In genomic region chr21:31268090-31268489, GRCh38 we compare ENCODE assay signal across 20 cellular contexts.
DNase-seq lines count a peak whose midpoint lies in the region; ATAC-seq and TF ChIP-seq lines count a peak whose summit lies in the region.
"Had no signal": no experiment of that assay in that cellular context is flagged by ENCODE, and none has a peak within 500 bp of the region (broad histone marks: within the 10 kb centered on the region; RNA-seq: fewer than 3 reads in every experiment).

No MANE protein-coding gene starts in this region.

- DNase-seq in activated CD4-positive, alpha-beta memory T cell treated with anti-CD3 and anti-CD28 coated beads for 36 hours = no peak
- no peak for DNase-seq in activated CD4-positive, alpha-beta memory T cell treated with anti-CD3 and anti-CD28 coated beads, Interleukin-2, amount 10 ng/mL, durations not matched to agents 7 days and 5 days
- DNase-seq in CD8-positive, alpha-beta T cell = no peak
- DNase-seq in natural killer cell = no peak
- DNase-seq in adrenal gland = no peak
- no peak for DNase-seq in osteoblast (ENCODE audit: insufficient read length, low spot score, missing footprints)
- DNase-seq: activated B cell treated with CpG ODN at 0.5 μM for 24 hours; central memory CD4-positive, alpha-beta T cell; left colon; MM.1S; NCI-H1694 treated with DMSO at 0.1 percent for 48 hours; NCI-H82; spleen had no signal

- no peaks in the 10 kb centered on the region for H4K20me1 ChIP-seq in osteoblast (ENCODE audit: insufficient read depth, low read length)

- H3K36me3 ChIP-seq in CD8-positive, alpha-beta T cell (ENCODE audit: insufficient read depth, low read length) = no peaks in the 10 kb centered on the region
- H3K36me3 ChIP-seq in adrenal gland (replicated peaks in 1 of 2) (no peaks in the 10 kb centered on the region), osteoblast (ENCODE audit: insufficient read depth, low read length) (no peaks in the 10 kb centered on the region)
- H3K36me3 ChIP-seq: spleen, vagina had no signal

- TF ChIP-seq POLR2A in adrenal gland (IDR thresholded peaks at IDR 0.05) = no peak

- no peak overlapping the region for H3K27ac ChIP-seq in CD8-positive, alpha-beta T cell (ENCODE audit: low read depth, low read length)
- H3K27ac ChIP-seq in adrenal gland (no peak overlapping the region), osteoblast (ENCODE audit: low read depth, low read length) (no peak overlapping the region)
- H3K27ac ChIP-seq: HL-60, spleen, vagina had no signal

- peak overlapping the region; percentile 21 for H3K4me3 Mint-ChIP-seq in activated CD4-positive, alpha-beta memory T cell treated with anti-CD3 and anti-CD28 coated beads for 36 hours
- no peak overlapping the region for H3K4me3 Mint-ChIP-seq in activated CD4-positive, alpha-beta memory T cell treated with anti-CD3 and anti-CD28 coated beads, Interleukin-2, amount 10 ng/mL, durations not matched to agents 7 days and 5 days
- peak overlapping the region; percentile 71 for H3K4me3 Mint-ChIP-seq in CD8-positive, alpha-beta T cell
- H3K4me3 Mint-ChIP-seq in activated naive CD8-positive, alpha-beta T cell = peak overlapping the region; percentile 69
- H3K4me3 Mint-ChIP-seq in natural killer cell = peak overlapping the region; percentile 60
- H3K4me3 Mint-ChIP-seq: activated B cell treated with CpG ODN at 0.5 μM for 24 hours, CD14-positive monocyte had no signal

- peak overlapping the region; percentile 9 for H3K4me3 ChIP-seq in CD8-positive, alpha-beta T cell (ENCODE audit: low read depth, low read length)
- no peak overlapping the region for H3K4me3 ChIP-seq in adrenal gland
- H3K4me3 ChIP-seq in osteoblast (ENCODE audit: insufficient read depth, low read length) = no peak overlapping the region
- H3K4me3 ChIP-seq: GM12878, spleen, vagina had no signal

- peaks cover 12% of the 10 kb centered on the region for H3K4me1 ChIP-seq in CD8-positive, alpha-beta T cell (ENCODE audit: insufficient read depth, low read length)
- H3K4me1 ChIP-seq in adrenal gland (replicated peaks in 1 of 2) = peaks cover 0 to 5% of the 10 kb centered on the region in 2 donors
- H3K4me1 ChIP-seq in osteoblast (ENCODE audit: insufficient read depth, low read length) = peaks cover 5% of the 10 kb centered on the region
- H3K4me1 ChIP-seq: spleen had no signal

- intact Hi-C loops in activated CD4-positive, alpha-beta memory T cell treated with anti-CD3 and anti-CD28 coated beads for 36 hours (cut with micrococcal nuclease) = no loop called here
- intact Hi-C loops in CD8-positive, alpha-beta T cell (cut with DNase I, micrococcal nuclease) = loop anchor here in 1 of 2 experiments (1.0 kb wide), 1 partner anchor 15 kb away; no protein-coding TSS in a partner anchor
- intact Hi-C loops in natural killer cell (cut with micrococcal nuclease) (no loop called here), adrenal gland (cut with DNase I) (no loop called here)

- no peaks in the 10 kb centered on the region for H3K9me3 Mint-ChIP-seq in activated CD4-positive, alpha-beta memory T cell treated with anti-CD3 and anti-CD28 coated beads for 36 hours
- no peaks in the 10 kb centered on the region for H3K9me3 Mint-ChIP-seq in activated CD4-positive, alpha-beta memory T cell treated with anti-CD3 and anti-CD28 coated beads, Interleukin-2, amount 10 ng/mL, durations not matched to agents 7 days and 5 days
- H3K9me3 Mint-ChIP-seq in CD8-positive, alpha-beta T cell = peaks cover 1% of the 10 kb centered on the region
- no peaks in the 10 kb centered on the region for H3K9me3 Mint-ChIP-seq in activated naive CD8-positive, alpha-beta T cell (ENCODE audit: low read depth)
- H3K9me3 Mint-ChIP-seq in natural killer cell = no peaks in the 10 kb centered on the region

- H2AFZ ChIP-seq in osteoblast (ENCODE audit: low read length) = no peak overlapping the region

- WGBS in adrenal gland, 4 donors = 66 to 70% (median 67%) methylated on average over 5 of the region's 5 CpGs

- no peak for TF ChIP-seq CTCF in CD8-positive, alpha-beta T cell (IDR thresholded peaks at IDR 0.05)
- no peak for TF ChIP-seq CTCF in natural killer cell (IDR thresholded peaks at IDR 0.05)
- TF ChIP-seq CTCF in adrenal gland (IDR thresholded peaks at IDR 0.05) = no peak
- no peak for TF ChIP-seq CTCF in osteoblast (IDR thresholded peaks at IDR 0.05; ENCODE audit: extremely low read depth, low read depth, low read length)

- no peaks in the 10 kb centered on the region for H3K79me2 ChIP-seq in osteoblast (ENCODE audit: insufficient read depth, low read length)

- peaks cover 34% of the 10 kb centered on the region for H3K36me3 Mint-ChIP-seq in activated CD4-positive, alpha-beta memory T cell treated with anti-CD3 and anti-CD28 coated beads for 36 hours
- H3K36me3 Mint-ChIP-seq in activated CD4-positive, alpha-beta memory T cell treated with anti-CD3 and anti-CD28 coated beads, Interleukin-2, amount 10 ng/mL, durations not matched to agents 7 days and 5 days (ENCODE audit: low read depth) = peaks cover 56% of the 10 kb centered on the region
- no peaks in the 10 kb centered on the region for H3K36me3 Mint-ChIP-seq in CD8-positive, alpha-beta T cell
- peaks cover 17% of the 10 kb centered on the region for H3K36me3 Mint-ChIP-seq in activated naive CD8-positive, alpha-beta T cell
- peaks cover under 1% of the 10 kb centered on the region for H3K36me3 Mint-ChIP-seq in natural killer cell

- CTCF ChIA-PET in activated CD4-positive, alpha-beta memory T cell treated with anti-CD3 and anti-CD28 coated beads for 36 hours (lab: Charles Lee) = interaction anchor here (1.2 to 1.4 kb wide), 2 partner anchors 291 to 312 kb away, joined by 4 to 6 read pairs; no protein-coding TSS in a partner anchor
- CTCF ChIA-PET in activated CD4-positive, alpha-beta memory T cell treated with anti-CD3 and anti-CD28 coated beads, Interleukin-2, amount 10 ng/mL, durations not matched to agents 7 days and 5 days (lab: Charles Lee) = interaction anchor here (1.0 kb wide), 1 partner anchor 16 kb away, joined by 3 read pairs; no protein-coding TSS in a partner anchor
- CTCF ChIA-PET in CD8-positive, alpha-beta T cell (lab: Charles Lee) = interaction anchor here (1.2 kb wide), 1 partner anchor 170 kb away, joined by 3 read pairs; no protein-coding TSS in a partner anchor

- no peaks in the 10 kb centered on the region for H3K27me3 ChIP-seq in CD8-positive, alpha-beta T cell (ENCODE audit: insufficient read depth, low read length)
- H3K27me3 ChIP-seq in adrenal gland = no peaks in the 10 kb centered on the region
- no peaks in the 10 kb centered on the region for H3K27me3 ChIP-seq in osteoblast (ENCODE audit: insufficient read depth, low read length)
- H3K27me3 ChIP-seq: vagina had no signal

- H3K4me1 Mint-ChIP-seq in activated CD4-positive, alpha-beta memory T cell treated with anti-CD3 and anti-CD28 coated beads for 36 hours (ENCODE audit: low read depth) = peaks cover 34% of the 10 kb centered on the region
- H3K4me1 Mint-ChIP-seq in activated CD4-positive, alpha-beta memory T cell treated with anti-CD3 and anti-CD28 coated beads, Interleukin-2, amount 10 ng/mL, durations not matched to agents 7 days and 5 days = peaks cover 30% of the 10 kb centered on the region
- H3K4me1 Mint-ChIP-seq in CD8-positive, alpha-beta T cell (ENCODE audit: low read depth) = peaks cover 41% of the 10 kb centered on the region
- H3K4me1 Mint-ChIP-seq in activated naive CD8-positive, alpha-beta T cell (ENCODE audit: low read depth) = peaks cover 43% of the 10 kb centered on the region
- peaks cover 34 to 35% of the 10 kb centered on the region in 2 donors for H3K4me1 Mint-ChIP-seq in natural killer cell

- H3K27ac Mint-ChIP-seq in activated CD4-positive, alpha-beta memory T cell treated with anti-CD3 and anti-CD28 coated beads for 36 hours = peak overlapping the region; percentile 1
- H3K27ac Mint-ChIP-seq in activated CD4-positive, alpha-beta memory T cell treated with anti-CD3 and anti-CD28 coated beads, Interleukin-2, amount 10 ng/mL, durations not matched to agents 7 days and 5 days = no peak overlapping the region
- H3K27ac Mint-ChIP-seq in CD8-positive, alpha-beta T cell = peak overlapping the region; percentile 85
- H3K27ac Mint-ChIP-seq in activated naive CD8-positive, alpha-beta T cell = peak overlapping the region; percentile 81
- no peak overlapping the region for H3K27ac Mint-ChIP-seq in natural killer cell
- H3K27ac Mint-ChIP-seq: activated B cell treated with CpG ODN at 0.5 μM for 24 hours, CD14-positive monocyte had no signal

- H3K9me3 ChIP-seq in CD8-positive, alpha-beta T cell (ENCODE audit: low read length) = no peaks in the 10 kb centered on the region
- H3K9me3 ChIP-seq in adrenal gland (replicated peaks in 1 of 3) (no peaks in the 10 kb centered on the region), osteoblast (ENCODE audit: low read depth, low read length) (no peaks in the 10 kb centered on the region)
- H3K9me3 ChIP-seq: spleen, vagina had no signal

- H3K4me2 ChIP-seq in osteoblast (ENCODE audit: insufficient read depth, low read length) = no peak overlapping the region

- POLR2A ChIA-PET in activated CD4-positive, alpha-beta memory T cell treated with anti-CD3 and anti-CD28 coated beads for 36 hours (lab: Charles Lee) = no interaction called here
- POLR2A ChIA-PET in activated CD4-positive, alpha-beta memory T cell treated with anti-CD3 and anti-CD28 coated beads, Interleukin-2, amount 10 ng/mL, durations not matched to agents 7 days and 5 days (lab: Charles Lee) = no interaction called here
- POLR2A ChIA-PET in CD8-positive, alpha-beta T cell (lab: Charles Lee) = interaction anchor here (1.5 kb wide), 1 partner anchor 14 kb away, joined by 6 read pairs; no protein-coding TSS in a partner anchor

- ATAC-seq in CD8-positive, alpha-beta T cell = peak; percentile 67
- ATAC-seq in natural killer cell = no peak
- no peak for ATAC-seq in GM19023 (IDR thresholded peaks at IDR 0.05; ENCODE audit: unreplicated experiment)
- ATAC-seq: GM12878, HCT116, left colon had no signal

- H3K27me3 Mint-ChIP-seq in activated CD4-positive, alpha-beta memory T cell treated with anti-CD3 and anti-CD28 coated beads for 36 hours = no peaks in the 10 kb centered on the region
- H3K27me3 Mint-ChIP-seq in activated CD4-positive, alpha-beta memory T cell treated with anti-CD3 and anti-CD28 coated beads, Interleukin-2, amount 10 ng/mL, durations not matched to agents 7 days and 5 days = no peaks in the 10 kb centered on the region
- H3K27me3 Mint-ChIP-seq in CD8-positive, alpha-beta T cell (ENCODE audit: low read depth) = no peaks in the 10 kb centered on the region
- no peaks in the 10 kb centered on the region for H3K27me3 Mint-ChIP-seq in activated naive CD8-positive, alpha-beta T cell
- peaks cover 0 to 11% of the 10 kb centered on the region in 2 donors for H3K27me3 Mint-ChIP-seq in natural killer cell (ENCODE audit: low read depth in 2 of 2)

Comparison
In these comparisons a context has a peak if more than half of its experiments do, and no peak if none do; other contexts are left out.
1. H3K27ac Mint-ChIP-seq: peak in activated CD4-positive, alpha-beta memory T cell treated with anti-CD3 and anti-CD28 coated beads for 36 hours (single experiment), CD8-positive, alpha-beta T cell (single experiment) and activated naive CD8-positive, alpha-beta T cell (single experiment); none in activated CD4-positive, alpha-beta memory T cell treated with anti-CD3 and anti-CD28 coated beads, Interleukin-2, amount 10 ng/mL, durations not matched to agents 7 days and 5 days (single experiment) and natural killer cell (0 of 2).